ENCODE assay signal across 8 cellular contexts in genomic region chr1:204408074-204408507, GRCh38. TPM values are rescaled to one million over a fixed set of nuclear protein-coding genes. Genes with fewer than 3 reads are reported as not detected.
DNase-seq lines count a peak whose midpoint lies in the region; ATAC-seq and TF ChIP-seq lines count a peak whose summit lies in the region.

No MANE protein-coding gene starts in this region.

- 2% methylated on average over 2 of the region's 2 CpGs for WGBS in prostate gland

- H3K4me1 ChIP-seq in adipocyte (ENCODE audit: control insufficient read depth, insufficient read depth, low read length) (peaks cover 31% of the 10 kb centered on the region), prostate gland (replicated peaks) (no peaks in the 10 kb centered on the region)

- H3K9me3 ChIP-seq in adipocyte (ENCODE audit: control insufficient read depth, low read length), result no peaks in the 10 kb centered on the region
- no peaks in the 10 kb centered on the region for H3K9me3 ChIP-seq in prostate gland

- TF ChIP-seq POLR2A in prostate gland (IDR thresholded peaks at IDR 0.05), result no peak

- ATAC-seq in left ventricle myocardium superior (peak; percentile 25), HG03460 (IDR thresholded peaks at IDR 0.05; ENCODE audit: unreplicated experiment) (no peak)

- peak overlapping the region; percentile 96 to 99 for H3K27ac ChIP-seq in prostate gland

- TF ChIP-seq CTCF in prostate gland (IDR thresholded peaks at IDR 0.05), result no peak

- intact Hi-C loops in left ventricle myocardium superior (cut with micrococcal nuclease), result no loop called here
- intact Hi-C loops in prostate gland (cut with DNase I), result no loop called here

- peaks cover 44% of the 10 kb centered on the region for H3K36me3 ChIP-seq in adipocyte (ENCODE audit: control insufficient read depth, insufficient read depth, low read length, severe bottlenecking)
- no peaks in the 10 kb centered on the region for H3K36me3 ChIP-seq in prostate gland

- H3K27me3 ChIP-seq in adipocyte (replicated peaks; ENCODE audit: control insufficient read depth, insufficient read depth, low read length), result no peaks in the 10 kb centered on the region
- H3K27me3 ChIP-seq in prostate gland (replicated peaks; ENCODE audit: insufficient read depth), result no peaks in the 10 kb centered on the region

- H3K9ac ChIP-seq in adipocyte (ENCODE audit: low read length), result peak overlapping the region; percentile 100

- DNase-seq in SIG-M5 treated with dmso at 0.1 percent for 504 hours (lab: John Stamatoyannopoulos, UW; ENCODE audit: unreplicated experiment) (peak; percentile 36), SIG-M5 (lab: John Stamatoyannopoulos, UW) (no peak), NCI-H2171 (lab: John Stamatoyannopoulos, UW) (peak; percentile 45), adipocyte (ENCODE audit: low read depth) (peak; percentile 87), left ventricle myocardium superior (peak; percentile 79), prostate gland (ENCODE audit: low spot score) (peak; percentile 86), ecto neural progenitor cell (ENCODE audit: low spot score) (no peak)

- H3K4me3 ChIP-seq in adipocyte (ENCODE audit: low read length), result peak overlapping the region; percentile 99
- peak overlapping the region; percentile 79 to 87 for H3K4me3 ChIP-seq in prostate gland

RNA-seq across cellular contexts. Expression of gene PPP1R15B, which starts 3.5 kb away (rescaled TPM):
- total RNA-seq in left ventricle myocardium superior, result 20.8 TPM
- total RNA-seq in prostate gland, result 10 to 100 TPM; 43.5 to 45.0 TPM

RNA-seq across cellular contexts. Expression of gene PLEKHA6, which starts 48.4 kb away (rescaled TPM):
- total RNA-seq in left ventricle myocardium superior, result 21.6 TPM
- total RNA-seq in prostate gland, result 10 to 100 TPM; 24.5 to 49.3 TPM

Comparison
In these comparisons a context has a peak if more than half of its experiments do, and no peak if none do; other contexts are left out.
1. DNase-seq: peak in SIG-M5 treated with dmso at 0.1 percent for 504 hours (single experiment), NCI-H2171 (single experiment), adipocyte (single experiment), left ventricle myocardium superior (single experiment) and prostate gland (single experiment); none in SIG-M5 (single experiment) and ecto neural progenitor cell (single experiment).